ENCODE assay signal across 8 cellular contexts in the genomic region with DNA sequence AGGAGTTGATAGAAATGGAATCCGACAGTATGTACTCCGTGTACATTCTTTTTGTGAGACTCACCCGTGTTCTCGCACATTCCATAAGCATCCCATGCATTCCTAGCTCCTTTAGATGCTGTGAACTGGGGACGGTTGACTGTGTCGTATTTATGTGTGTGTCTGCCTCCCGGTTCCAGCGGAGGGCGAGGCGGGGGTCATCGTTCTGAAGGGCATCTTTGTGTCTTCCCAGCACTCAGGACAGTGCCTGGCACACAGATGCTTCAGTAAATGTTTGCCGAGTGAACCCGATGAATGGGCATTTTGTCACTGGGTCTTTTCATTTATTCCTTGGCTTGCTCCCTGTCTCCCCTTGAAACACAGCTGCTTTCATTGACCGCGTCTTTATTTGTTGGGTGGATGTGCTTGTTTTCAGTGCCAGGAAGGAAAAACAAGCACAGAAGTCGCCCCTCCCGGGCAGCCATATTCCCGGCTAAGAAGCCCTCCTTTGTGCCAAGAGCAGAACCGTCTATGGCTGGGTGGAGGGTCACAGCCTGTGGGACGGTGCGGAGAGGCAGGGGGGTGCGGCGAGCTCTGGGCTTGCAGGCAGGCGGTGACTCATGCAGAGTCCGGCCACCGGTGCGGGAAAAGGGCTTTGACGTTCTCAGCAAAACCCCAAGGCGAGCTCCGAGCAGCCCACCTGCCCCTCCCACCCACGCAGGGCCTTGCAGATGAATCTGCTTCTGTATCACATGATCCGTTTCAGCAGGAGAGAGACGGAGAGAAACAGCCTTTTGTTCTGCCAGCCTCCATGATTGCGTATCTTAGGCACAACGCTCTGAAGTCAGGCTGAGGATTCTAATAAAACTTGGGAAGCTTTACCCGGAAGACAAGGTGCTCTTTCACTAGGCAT. TPM values are rescaled to one million over a fixed set of nuclear protein-coding genes. Genes with fewer than 3 reads are reported as not detected.
DNase-seq lines count a peak whose midpoint lies in the region; ATAC-seq, FAIRE-seq and TF ChIP-seq lines count a peak whose summit lies in the region.

No MANE protein-coding gene starts in this region.

- H3K9ac ChIP-seq in adipocyte (ENCODE audit: low read length): peak overlapping the region; percentile 39

- intact Hi-C loops in heart right ventricle (cut with DNase I): no loop called here
- intact Hi-C loops in naive thymus-derived CD4-positive, alpha-beta T cell (cut with micrococcal nuclease): no loop called here
- intact Hi-C loops in activated naive CD4-positive, alpha-beta T cell treated with anti-CD3 and anti-CD28 coated beads for 36 hours (cut with micrococcal nuclease): no loop called here

- no peak for FAIRE-seq in H54 (lab: Jason Lieb, UNC)

- H3K27ac ChIP-seq in heart right ventricle: no peak overlapping the region
- H3K27ac ChIP-seq in WERI-Rb-1: no peak overlapping the region
- H3K27ac ChIP-seq in naive thymus-derived CD4-positive, alpha-beta T cell (ENCODE audit: low read depth, low read length): no peak overlapping the region

- peak overlapping the region; percentile 72 for H3K4me3 ChIP-seq in adipocyte (ENCODE audit: low read length)
- peak overlapping the region in 8 of 10 donors; percentile 18 to 44 (median 36) for H3K4me3 ChIP-seq in heart right ventricle
- H3K4me3 ChIP-seq in WERI-Rb-1 (ENCODE audit: low read depth, low read length): no peak overlapping the region
- H3K4me3 ChIP-seq in naive thymus-derived CD4-positive, alpha-beta T cell (ENCODE audit: low read length): no peak overlapping the region

- peaks cover 0 to 1% (median 0%) of the 10 kb centered on the region in 11 donors for H3K9me3 Mint-ChIP-seq in naive thymus-derived CD4-positive, alpha-beta T cell
- H3K9me3 Mint-ChIP-seq in activated naive CD4-positive, alpha-beta T cell treated with anti-CD3 and anti-CD28 coated beads for 36 hours: no peaks in the 10 kb centered on the region

- CTCF ChIA-PET in naive thymus-derived CD4-positive, alpha-beta T cell (lab: Charles Lee): interaction anchor here (1.1 kb wide), 1 partner anchor 12 kb away, joined by 4 read pairs; a partner anchor contains a TSS
- CTCF ChIA-PET in activated naive CD4-positive, alpha-beta T cell treated with anti-CD3 and anti-CD28 coated beads for 36 hours (lab: Charles Lee): interaction anchor here (0.6 to 1.7 kb wide), 8 partner anchors 9 to 257 kb away, joined by 3 to 6 read pairs (median 4); no protein-coding TSS in a partner anchor

- H3K36me3 ChIP-seq in adipocyte (ENCODE audit: control insufficient read depth, insufficient read depth, low read length, severe bottlenecking) (no peaks in the 10 kb centered on the region), heart right ventricle (no peaks in the 10 kb centered on the region), WERI-Rb-1 (no peaks in the 10 kb centered on the region)
- H3K36me3 ChIP-seq in naive thymus-derived CD4-positive, alpha-beta T cell (ENCODE audit: control insufficient read depth in 2 of 3, insufficient read depth in 3 of 3, low read length in 3 of 3): no peaks in the 10 kb centered on the region

- no peak for TF ChIP-seq CTCF in heart right ventricle (IDR thresholded peaks at IDR 0.05)
- no peak for TF ChIP-seq CTCF in WERI-Rb-1 (IDR thresholded peaks at IDR 0.05; ENCODE audit: low read depth, low read length)

- H3K36me3 Mint-ChIP-seq in naive thymus-derived CD4-positive, alpha-beta T cell: peaks cover 0 to 5% (median 0%) of the 10 kb centered on the region in 5 donors
- H3K36me3 Mint-ChIP-seq in activated naive CD4-positive, alpha-beta T cell treated with anti-CD3 and anti-CD28 coated beads for 36 hours (ENCODE audit: low read depth): no peaks in the 10 kb centered on the region

- H3K9me3 ChIP-seq in adipocyte (ENCODE audit: control insufficient read depth, low read length) (no peaks in the 10 kb centered on the region), heart right ventricle (no peaks in the 10 kb centered on the region), WERI-Rb-1 (ENCODE audit: severe bottlenecking) (no peaks in the 10 kb centered on the region)
- H3K9me3 ChIP-seq in naive thymus-derived CD4-positive, alpha-beta T cell (ENCODE audit: control insufficient read depth in 2 of 3, low read length in 3 of 3): no peaks in the 10 kb centered on the region

- POLR2A ChIA-PET in naive thymus-derived CD4-positive, alpha-beta T cell (lab: Charles Lee): no interaction called here

- H3K27me3 ChIP-seq in adipocyte (replicated peaks; ENCODE audit: control insufficient read depth, insufficient read depth, low read length): peaks cover 23% of the 10 kb centered on the region
- peaks cover 0 to 46% (median 13%) of the 10 kb centered on the region in 7 donors for H3K27me3 ChIP-seq in heart right ventricle
- peaks cover 28% of the 10 kb centered on the region for H3K27me3 ChIP-seq in WERI-Rb-1 (ENCODE audit: insufficient read depth, low read depth, severe bottlenecking)
- H3K27me3 ChIP-seq in naive thymus-derived CD4-positive, alpha-beta T cell (ENCODE audit: control insufficient read depth in 2 of 2, insufficient read depth in 2 of 2, low read length in 2 of 2): no peaks in the 10 kb centered on the region

- WGBS in heart right ventricle, 2 donors: 41 to 43% methylated on average over 36 of the region's 36 CpGs

- DNase-seq in H54 (ENCODE audit: insufficient read length, low spot score) (peak; percentile 78), adipocyte (ENCODE audit: low read depth) (peak; percentile 89), heart right ventricle (peak; percentile 41 to 44), putamen (ENCODE audit: low spot score) (peak; percentile 96), WERI-Rb-1 (no peak)
- DNase-seq in naive thymus-derived CD4-positive, alpha-beta T cell: no peak
- no peak for DNase-seq in activated naive CD4-positive, alpha-beta T cell treated with anti-CD3 and anti-CD28 coated beads for 36 hours

- H3K4me1 Mint-ChIP-seq in naive thymus-derived CD4-positive, alpha-beta T cell: peaks cover 6 to 12% (median 7%) of the 10 kb centered on the region in 7 donors
- peaks cover 5% of the 10 kb centered on the region for H3K4me1 Mint-ChIP-seq in activated naive CD4-positive, alpha-beta T cell treated with anti-CD3 and anti-CD28 coated beads for 36 hours (ENCODE audit: low read depth)

- 0 out of 2 replicates have a peak, but pooled peaks have one; percentile 16 for TF ChIP-seq POLR2A in H54 (IDR thresholded peaks at IDR 0.05; ENCODE audit: low read depth, low read length)

- ATAC-seq in heart right ventricle: peak; percentile 37 to 64 (median 50)
- ATAC-seq in naive thymus-derived CD4-positive, alpha-beta T cell: no peak
- ATAC-seq in HG02884 (IDR thresholded peaks at IDR 0.05; ENCODE audit: unreplicated experiment): no peak

- H3K27me3 Mint-ChIP-seq in naive thymus-derived CD4-positive, alpha-beta T cell: peaks cover 32 to 63% (median 43%) of the 10 kb centered on the region in 5 donors
- peaks cover 24% of the 10 kb centered on the region for H3K27me3 Mint-ChIP-seq in activated naive CD4-positive, alpha-beta T cell treated with anti-CD3 and anti-CD28 coated beads for 36 hours (ENCODE audit: low read depth)

- no peak overlapping the region for H3K27ac Mint-ChIP-seq in naive thymus-derived CD4-positive, alpha-beta T cell
- no peak overlapping the region for H3K27ac Mint-ChIP-seq in activated naive CD4-positive, alpha-beta T cell treated with anti-CD3 and anti-CD28 coated beads for 36 hours

- H3K4me3 Mint-ChIP-seq in naive thymus-derived CD4-positive, alpha-beta T cell: no peak overlapping the region
- no peak overlapping the region for H3K4me3 Mint-ChIP-seq in activated naive CD4-positive, alpha-beta T cell treated with anti-CD3 and anti-CD28 coated beads for 36 hours

- H3K4me1 ChIP-seq in adipocyte (ENCODE audit: control insufficient read depth, insufficient read depth, low read length) (peaks cover 7% of the 10 kb centered on the region), heart right ventricle (peaks cover 0 to 35% (median 15%) of the 10 kb centered on the region in 9 donors)
- H3K4me1 ChIP-seq in naive thymus-derived CD4-positive, alpha-beta T cell (ENCODE audit: control insufficient read depth in 2 of 2, insufficient read depth in 2 of 2, low read length in 2 of 2): peaks cover 7 to 8% of the 10 kb centered on the region in 2 donors

RNA-seq across cellular contexts. Expression of a gene that starts 11.2 kb away (rescaled TPM):
- total RNA-seq in heart right ventricle: 10 to 100 TPM in 5 of 10 donors, 1 to 10 TPM in 5; 8.1 to 10.8 (median 10.0) TPM
- polyA plus RNA-seq in heart right ventricle: 10 to 100 TPM; 14.0 to 38.6 TPM
- total RNA-seq in naive thymus-derived CD4-positive, alpha-beta T cell: 10 to 100 TPM; 15.6 to 45.0 (median 27.7) TPM
- polyA plus RNA-seq in naive thymus-derived CD4-positive, alpha-beta T cell: 10 to 100 TPM; 53.8 to 81.7 TPM
- 10 to 100 TPM; 23.9 to 26.2 TPM for total RNA-seq in activated naive CD4-positive, alpha-beta T cell treated with anti-CD3 and anti-CD28 coated beads for 36 hours

RNA-seq across cellular contexts. Expression of a gene that starts 20.0 kb away (rescaled TPM):
- total RNA-seq in heart right ventricle: 1 to 10 TPM in 5 of 10 donors, under 1 TPM in 5; 0.28 to 3.6 (median 0.94) TPM
- 1 to 10 TPM in 1 of 2 donors, under 1 TPM in 1; 0.59 to 3.4 TPM for polyA plus RNA-seq in heart right ventricle
- 1 to 10 TPM in 1 of 5 experiments, under 1 TPM in 2, not detected in 2; 0.27 to 1.6 (median 0.54) TPM for total RNA-seq in naive thymus-derived CD4-positive, alpha-beta T cell
- polyA plus RNA-seq in naive thymus-derived CD4-positive, alpha-beta T cell: under 1 TPM in 1 of 2 donors, not detected in 1; 0.18 TPM
- under 1 TPM in 1 of 2 experiments, not detected in 1; 0.12 TPM for total RNA-seq in activated naive CD4-positive, alpha-beta T cell treated with anti-CD3 and anti-CD28 coated beads for 36 hours

Comparison
In these comparisons a context has a peak if more than half of its experiments do, and no peak if none do; other contexts are left out.
1. DNase-seq: peak in H54 (single experiment), adipocyte (single experiment), heart right ventricle (2 of 2) and putamen (single experiment); none in WERI-Rb-1 (single experiment), naive thymus-derived CD4-positive, alpha-beta T cell (0 of 9) and activated naive CD4-positive, alpha-beta T cell treated with anti-CD3 and anti-CD28 coated beads for 36 hours (single experiment).
2. H3K4me3 ChIP-seq: peak in adipocyte (single experiment) and heart right ventricle (8 of 10); none in WERI-Rb-1 (single experiment) and naive thymus-derived CD4-positive, alpha-beta T cell (single experiment).
3. ATAC-seq: peak in heart right ventricle (8 of 8); none in naive thymus-derived CD4-positive, alpha-beta T cell (single experiment) and HG02884 (single experiment).